11 cellular contexts compared by ENCODE assay signal in genomic region chr6:32665621-32666140, GRCh38. TPM values are rescaled to one million over a fixed set of nuclear protein-coding genes. Genes with fewer than 3 reads are reported as not detected.
DNase-seq lines count a peak whose midpoint lies in the region; TF ChIP-seq lines count a peak whose summit lies in the region.
"Had no signal": no experiment of that assay in that cellular context is flagged by ENCODE, and none has a peak within 500 bp of the region (broad histone marks: within the 10 kb centered on the region; RNA-seq: fewer than 3 reads in every experiment).

No MANE protein-coding gene starts in this region.

- H3K9me2 ChIP-seq in Karpas-422 (replicated peaks; ENCODE audit: insufficient read depth, low read length) = no peaks in the 10 kb centered on the region

- H3K9me3 Mint-ChIP-seq in T-helper 2 cell treated with Interferon-gamma antibody and Interleukin-4, amounts not matched to agents 5 μg/mL and 100 μg/mL, for 36 hours = no peaks in the 10 kb centered on the region

- peak overlapping the region; percentile 74 for H3K9ac ChIP-seq in Karpas-422 (ENCODE audit: low read length)

- H3K4me3 Mint-ChIP-seq in T-helper 2 cell treated with Interferon-gamma antibody and Interleukin-4, amounts not matched to agents 5 μg/mL and 100 μg/mL, for 36 hours = peak overlapping the region; percentile 89

- H3K4me1 ChIP-seq in Karpas-422 (ENCODE audit: low read length) (peaks cover 43% of the 10 kb centered on the region), neutrophil (ENCODE audit: control insufficient read depth in 1 of 2, insufficient read depth in 1 of 2, low read depth in 1 of 2, low read length in 1 of 2) (peaks cover 40 to 45% of the 10 kb centered on the region in 2 experiments)
- H3K4me1 ChIP-seq in effector memory CD4-positive, alpha-beta T cell (ENCODE audit: control insufficient read depth, insufficient read depth, low read length, poor library complexity, severe bottlenecking) = peaks cover 15% of the 10 kb centered on the region

- H3K9me3 ChIP-seq in Karpas-422 (ENCODE audit: low read length) = no peaks in the 10 kb centered on the region
- no peaks in the 10 kb centered on the region for H3K9me3 ChIP-seq in effector memory CD4-positive, alpha-beta T cell (ENCODE audit: control insufficient read depth, low read length)
- H3K9me3 ChIP-seq in neutrophil = no peaks in the 10 kb centered on the region

- DNase-seq in T-helper 2 cell treated with Interferon-gamma antibody and Interleukin-4, amounts not matched to agents 5 μg/mL and 100 μg/mL, for 36 hours (ENCODE audit: low spot score) = no peak
- DNase-seq in T-helper 2 cell = no peak
- peak; percentile 51 for DNase-seq in Karpas-422
- DNase-seq in effector memory CD4-positive, alpha-beta T cell = no peak
- DNase-seq in activated effector memory CD4-positive, alpha-beta T cell treated with Interleukin-2 at 50 U/mL for 16 hours = no peak
- DNase-seq in stimulated activated CD4-positive, alpha-beta T cell treated with anti-CD3 and anti-CD28 coated beads, Interleukin-2, amount 100 ng/mL, for 24 hours = no peak
- no peak for DNase-seq in NCI-H82 treated with DMSO at 0.1 percent for 48 hours (lab: John Stamatoyannopoulos, UW; ENCODE audit: unreplicated experiment)
- DNase-seq: NCI-H1930 had no signal

- H3K27ac Mint-ChIP-seq in T-helper 2 cell treated with Interferon-gamma antibody and Interleukin-4, amounts not matched to agents 5 μg/mL and 100 μg/mL, for 36 hours = peak overlapping the region; percentile 81

- H3K79me2 ChIP-seq in Karpas-422 (ENCODE audit: low read length) = peaks cover 13% of the 10 kb centered on the region

- H3K36me3 Mint-ChIP-seq in T-helper 2 cell treated with Interferon-gamma antibody and Interleukin-4, amounts not matched to agents 5 μg/mL and 100 μg/mL, for 36 hours (ENCODE audit: low read depth) = peaks cover 10% of the 10 kb centered on the region

- no peaks in the 10 kb centered on the region for H4K20me1 ChIP-seq in Karpas-422 (ENCODE audit: insufficient read depth, low read depth, low read length)

- H3K27ac ChIP-seq in Karpas-422 (ENCODE audit: low read length) = peak overlapping the region; percentile 86
- H3K27ac ChIP-seq in effector memory CD4-positive, alpha-beta T cell (ENCODE audit: insufficient read depth, low read length, poor library complexity, severe bottlenecking) = no peak overlapping the region
- no peak overlapping the region for H3K27ac ChIP-seq in neutrophil

- no peak overlapping the region for H2AFZ ChIP-seq in Karpas-422 (ENCODE audit: low read length)

- H3K4me3 ChIP-seq in Karpas-422 (ENCODE audit: low read length) (peak overlapping the region; percentile 83), neutrophil (ENCODE audit: low read depth in 1 of 2, low read length in 1 of 2) (peak overlapping the region; percentile 44 to 51)
- peak overlapping the region; percentile 54 for H3K4me3 ChIP-seq in effector memory CD4-positive, alpha-beta T cell (ENCODE audit: insufficient read depth, low read depth, low read length, poor library complexity, severe bottlenecking)

- no peak for TF ChIP-seq CTCF in neutrophil (IDR thresholded peaks at IDR 0.05)

- H3K4me2 ChIP-seq in Karpas-422 (ENCODE audit: low read depth, low read length, poor library complexity, severe bottlenecking) = peak overlapping the region; percentile 73

- H3K27me3 ChIP-seq in Karpas-422 (ENCODE audit: low read length) = no peaks in the 10 kb centered on the region
- H3K27me3 ChIP-seq in effector memory CD4-positive, alpha-beta T cell (replicated peaks; ENCODE audit: control insufficient read depth, insufficient read depth, low read length, poor library complexity, severe bottlenecking) = peaks cover 3% of the 10 kb centered on the region
- peaks cover 10% of the 10 kb centered on the region for H3K27me3 ChIP-seq in neutrophil

- peaks cover 50% of the 10 kb centered on the region for H3K27me3 Mint-ChIP-seq in T-helper 2 cell treated with Interferon-gamma antibody and Interleukin-4, amounts not matched to agents 5 μg/mL and 100 μg/mL, for 36 hours (ENCODE audit: low read depth)

- peaks cover 52% of the 10 kb centered on the region for H3K4me1 Mint-ChIP-seq in T-helper 2 cell treated with Interferon-gamma antibody and Interleukin-4, amounts not matched to agents 5 μg/mL and 100 μg/mL, for 36 hours (ENCODE audit: low read depth)

- H3K36me3 ChIP-seq in Karpas-422 (ENCODE audit: insufficient read depth, low read length) = no peaks in the 10 kb centered on the region
- H3K36me3 ChIP-seq in effector memory CD4-positive, alpha-beta T cell (ENCODE audit: control insufficient read depth, insufficient read depth, low read length) = no peaks in the 10 kb centered on the region
- no peaks in the 10 kb centered on the region for H3K36me3 ChIP-seq in neutrophil

RNA-seq across cellular contexts. Expression of gene HLA-DQB1, which starts 0.8 kb away (rescaled TPM):
- 79.1 and 126 TPM in 2 replicates for total RNA-seq in Karpas-422 (2014; rRNA removed; shearing (Covaris generic); ENCODE audit: low replicate concordance)
- total RNA-seq: A673, G401 had no signal

RNA-seq across cellular contexts. Expression of gene HLA-DQA1, which starts 28.5 kb away (rescaled TPM):
- 216 and 309 TPM in 2 replicates for total RNA-seq in Karpas-422 (2014; rRNA removed; shearing (Covaris generic); ENCODE audit: low replicate concordance)
- total RNA-seq: A673, G401 had no signal
